8 cellular contexts compared by ENCODE assay signal in genomic region chr13:76991796-76992547, GRCh38. TPM values are rescaled to one million over a fixed set of nuclear protein-coding genes. Genes with fewer than 3 reads are reported as not detected.
DNase-seq lines count a peak whose midpoint lies in the region; ATAC-seq and TF ChIP-seq lines count a peak whose summit lies in the region.

Gene CLN5 (plus strand): TSS chr13:76992081. CDS start chr13:76992099, 18 bp downstream.

- peaks cover 35% of the 10 kb centered on the region for H3K4me1 Mint-ChIP-seq in T-helper 1 cell treated with Interleukin-12 subunit alpha and Interleukin-12 subunit beta and Interleukin-4 antibody, amounts not matched to agents 30 μg/mL and 1 μg/mL, for 36 hours (ENCODE audit: low read depth)

- H3K4me3 Mint-ChIP-seq in T-helper 1 cell treated with Interleukin-12 subunit alpha and Interleukin-12 subunit beta and Interleukin-4 antibody, amounts not matched to agents 30 μg/mL and 1 μg/mL, for 36 hours, result peak within 1 kb of the TSS; percentile 97

- peaks cover 12% of the 10 kb centered on the region for H3K27me3 Mint-ChIP-seq in T-helper 1 cell treated with Interleukin-12 subunit alpha and Interleukin-12 subunit beta and Interleukin-4 antibody, amounts not matched to agents 30 μg/mL and 1 μg/mL, for 36 hours (ENCODE audit: low read depth)

- H3K27ac ChIP-seq in upper lobe of left lung, result peak within 1 kb of the TSS; percentile 90 to 97 (median 92)

- peak in 1 of 4 donors; percentile 57 for TF ChIP-seq EP300 in upper lobe of left lung (IDR thresholded peaks at IDR 0.05)

- H3K27me3 ChIP-seq in upper lobe of left lung, result no peaks in the 10 kb centered on the region

- H3K27ac Mint-ChIP-seq in T-helper 1 cell treated with Interleukin-12 subunit alpha and Interleukin-12 subunit beta and Interleukin-4 antibody, amounts not matched to agents 30 μg/mL and 1 μg/mL, for 36 hours, result peak within 1 kb of the TSS; percentile 99

- H3K4me3 ChIP-seq in upper lobe of left lung, result peak within 1 kb of the TSS; percentile 60 to 70 (median 66)

- WGBS in upper lobe of left lung, 2 donors, result 0 to 1% methylated on average over 11 to 47 of the region's 73 CpGs

- H3K36me3 ChIP-seq in upper lobe of left lung, result peaks cover 0 to 12% (median 6%) of the 10 kb centered on the region in 4 donors

- no peak for TF ChIP-seq CTCF in GM13977 (IDR thresholded peaks at IDR 0.05; ENCODE audit: extremely low read depth, insufficient read depth, missing control alignments)
- peak in 5 of 6 experiments; percentile 11 to 75 (median 47) for TF ChIP-seq CTCF in upper lobe of left lung (IDR thresholded peaks at IDR 0.05)

- TF ChIP-seq POLR2A in upper lobe of left lung (IDR thresholded peaks at IDR 0.05), result peak in 3 of 4 donors; percentile 88 to 99 (median 98)

- no peaks in the 10 kb centered on the region for H3K9me3 ChIP-seq in upper lobe of left lung

- H3K36me3 Mint-ChIP-seq in T-helper 1 cell treated with Interleukin-12 subunit alpha and Interleukin-12 subunit beta and Interleukin-4 antibody, amounts not matched to agents 30 μg/mL and 1 μg/mL, for 36 hours (ENCODE audit: low read depth), result peaks cover 19% of the 10 kb centered on the region

- H3K4me1 ChIP-seq in upper lobe of left lung, result peaks cover 14 to 24% (median 17%) of the 10 kb centered on the region in 4 donors

- peak; percentile 96 for ATAC-seq in HG02840 (IDR thresholded peaks at IDR 0.05; ENCODE audit: low FRiP score, unreplicated experiment)
- peak; percentile 98 to 99 for ATAC-seq in left cardiac atrium
- peak; percentile 98 to 99 for ATAC-seq in upper lobe of left lung (ENCODE audit: low FRiP score in 2 of 2)

- H3K9me3 Mint-ChIP-seq in T-helper 1 cell treated with Interleukin-12 subunit alpha and Interleukin-12 subunit beta and Interleukin-4 antibody, amounts not matched to agents 30 μg/mL and 1 μg/mL, for 36 hours, result no peaks in the 10 kb centered on the region

- in situ Hi-C loops in GM13977 (cut with MboI; ENCODE audit: low pct_unique_long_range_greater_than_20kb, low sequenced_read_pairs, unreplicated experiment), result no loop called here

- intact Hi-C loops in left cardiac atrium (cut with DNase I) (no loop called here), posterior vena cava (cut with DNase I) (loop anchor here in 1 of 2 donors (2.0 kb wide), 1 partner anchor 35 kb away; the partner anchor contains the start of gene FBXL3)

- peak; percentile 97 for DNase-seq in GM13977 (ENCODE audit: low spot score)
- DNase-seq in NCI-H1436 (lab: John Stamatoyannopoulos, UW), result peak; percentile 85
- DNase-seq in amniotic stem cell (lab: John Stamatoyannopoulos, UW), result peak; percentile 83
- peak; percentile 96 for DNase-seq in left cardiac atrium
- DNase-seq in posterior vena cava (ENCODE audit: low spot score), result peak; percentile 98
- DNase-seq in upper lobe of left lung, result peak; percentile 96 to 99

RNA-seq across cellular contexts. Expression of gene CLN5, which starts in this region (rescaled TPM):
- total RNA-seq in left cardiac atrium (10 to 100 TPM; 21.0 to 22.0 TPM), posterior vena cava (10 to 100 TPM; 22.0 to 40.2 TPM), upper lobe of left lung (10 to 100 TPM; 13.0 to 39.5 (median 25.8) TPM)

Comparison
In these comparisons a context has a peak if more than half of its experiments do, and no peak if none do; other contexts are left out.
1. Peak in every context shown above with its lines: DNase-seq, ATAC-seq, H3K4me3 ChIP-seq and H3K27ac ChIP-seq.